Comparison of ENCODE assay signal across 28 cellular contexts in the genomic region with DNA sequence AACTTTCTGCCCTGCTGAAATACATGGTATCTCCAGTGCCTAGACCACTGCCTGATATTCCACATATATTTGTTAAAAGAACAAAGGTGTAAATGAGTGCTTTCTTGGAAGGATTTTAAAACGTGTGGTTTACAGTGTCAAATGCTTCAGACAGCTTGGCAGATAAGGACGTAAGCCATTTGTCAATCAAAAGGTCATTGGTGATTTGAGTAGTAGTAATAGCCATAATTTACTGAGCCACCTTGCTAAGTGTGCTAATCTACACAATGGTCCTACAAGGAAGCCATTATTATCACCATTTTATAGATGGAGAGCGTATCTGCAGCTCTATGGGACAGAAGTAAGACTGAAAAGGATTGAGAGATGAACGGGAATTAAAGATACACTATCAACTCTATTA.
"Had no signal": no experiment of that assay in that cellular context is flagged by ENCODE, and none has a peak within 500 bp of the region (broad histone marks: within the 10 kb centered on the region; RNA-seq: fewer than 3 reads in every experiment).

No MANE protein-coding gene starts in this region.

- H3K27me3 ChIP-seq: stomach, suprapubic skin, testis, thyroid gland, tibial artery, tibial nerve, transverse colon, upper lobe of left lung, upper lobe of right lung, uterus, vagina had no signal

- H3K36me3 ChIP-seq: stomach, suprapubic skin, thoracic aorta, thyroid gland, tibial artery, tibial nerve, transverse colon, upper lobe of left lung, upper lobe of right lung, uterus, vagina had no signal

- H3K4me1 ChIP-seq: suprapubic skin, testis, transverse colon, upper lobe of left lung, upper lobe of right lung, uterus, vagina had no signal

- H3K27ac Mint-ChIP-seq: stimulated activated effector memory CD8-positive, alpha-beta T cell treated with anti-CD3 and anti-CD28 coated beads, Interleukin-12 subunit alpha, Interleukin-12 subunit beta, amount 100 ng/mL, for 72 hours; stimulated activated memory B cell treated with anti-CD40 and anti-IgM and Interleukin-4, amounts not matched to agents 10 μg/mL and 1 μg/mL and 100 μg/mL, for 72 hours; stimulated activated naive B cell treated with anti-CD40 and anti-IgM and Interleukin-4, amounts not matched to agents 10 μg/mL and 1 μg/mL and 100 μg/mL, for 72 hours; stimulated activated naive CD8-positive, alpha-beta T cell treated with anti-CD3 and anti-CD28 coated beads, Interleukin-15, amount 100 ng/mL, for 72 hours; stimulated activated naive CD8-positive, alpha-beta T cell treated with anti-CD3 and anti-CD28 coated beads, Interleukin-15, Interleukin-2, amounts not matched to agents 100 ng/mL and 50 ng/mL, for 24 hours; type B pancreatic cell had no signal

- H3K4me1 Mint-ChIP-seq: stimulated activated effector memory CD8-positive, alpha-beta T cell treated with anti-CD3 and anti-CD28 coated beads, Interleukin-12 subunit alpha, Interleukin-12 subunit beta, amount 100 ng/mL, for 72 hours; stimulated activated memory B cell treated with anti-CD40 and anti-IgM and Interleukin-4, amounts not matched to agents 10 μg/mL and 1 μg/mL and 100 μg/mL, for 72 hours; stimulated activated naive B cell treated with anti-CD40 and anti-IgM and Interleukin-4, amounts not matched to agents 10 μg/mL and 1 μg/mL and 100 μg/mL, for 72 hours; stimulated activated naive CD8-positive, alpha-beta T cell treated with anti-CD3 and anti-CD28 coated beads, Interleukin-15, amount 100 ng/mL, for 72 hours had no signal

- H3K36me3 Mint-ChIP-seq: stimulated activated effector memory CD8-positive, alpha-beta T cell treated with anti-CD3 and anti-CD28 coated beads, Interleukin-12 subunit alpha, Interleukin-12 subunit beta, amount 100 ng/mL, for 72 hours; stimulated activated memory B cell treated with anti-CD40 and anti-IgM and Interleukin-4, amounts not matched to agents 10 μg/mL and 1 μg/mL and 100 μg/mL, for 72 hours; stimulated activated naive B cell treated with anti-CD40 and anti-IgM and Interleukin-4, amounts not matched to agents 10 μg/mL and 1 μg/mL and 100 μg/mL, for 72 hours; type B pancreatic cell had no signal

- H3K9me3 ChIP-seq: stomach, suprapubic skin, testis, thoracic aorta, thyroid gland, tibial artery, tibial nerve, transverse colon, upper lobe of left lung, upper lobe of right lung, uterus, vagina had no signal

- H3K4me3 ChIP-seq: stomach, suprapubic skin, testis, thoracic aorta, thyroid gland, tibial artery, tibial nerve, transverse colon, upper lobe of left lung, upper lobe of right lung, uterus, vagina had no signal

- H3K9me3 Mint-ChIP-seq: stimulated activated memory B cell treated with anti-CD40 and anti-IgM and Interleukin-4, amounts not matched to agents 10 μg/mL and 1 μg/mL and 100 μg/mL, for 72 hours; type B pancreatic cell had no signal

- H3K4me3 Mint-ChIP-seq: stimulated activated effector memory CD8-positive, alpha-beta T cell treated with anti-CD3 and anti-CD28 coated beads, Interleukin-12 subunit alpha, Interleukin-12 subunit beta, amount 100 ng/mL, for 72 hours; stimulated activated memory B cell treated with anti-CD40 and anti-IgM and Interleukin-4, amounts not matched to agents 10 μg/mL and 1 μg/mL and 100 μg/mL, for 72 hours; stimulated activated naive B cell treated with anti-CD40 and anti-IgM and Interleukin-4, amounts not matched to agents 10 μg/mL and 1 μg/mL and 100 μg/mL, for 72 hours; stimulated activated naive CD8-positive, alpha-beta T cell treated with anti-CD3 and anti-CD28 coated beads, Interleukin-15, amount 100 ng/mL, for 72 hours; stimulated activated naive CD8-positive, alpha-beta T cell treated with anti-CD3 and anti-CD28 coated beads, Interleukin-15, Interleukin-2, amounts not matched to agents 100 ng/mL and 50 ng/mL, for 24 hours had no signal

- H3K27me3 Mint-ChIP-seq: stimulated activated memory B cell treated with anti-CD40 and anti-IgM and Interleukin-4, amounts not matched to agents 10 μg/mL and 1 μg/mL and 100 μg/mL, for 72 hours; stimulated activated naive B cell treated with anti-CD40 and anti-IgM and Interleukin-4, amounts not matched to agents 10 μg/mL and 1 μg/mL and 100 μg/mL, for 72 hours; stimulated activated naive CD8-positive, alpha-beta T cell treated with anti-CD3 and anti-CD28 coated beads, Interleukin-15, Interleukin-2, amounts not matched to agents 100 ng/mL and 50 ng/mL, for 24 hours; type B pancreatic cell had no signal

- H3K27ac ChIP-seq: stomach, suprapubic skin, testis, thyroid gland, tibial nerve, transverse colon, upper lobe of left lung, upper lobe of right lung, uterus, vagina had no signal

- DNase-seq: stimulated activated CD4-positive, alpha-beta T cell treated with anti-CD3 and anti-CD28 coated beads, Interleukin-2, amount 100 ng/mL, for 48 hours; stimulated activated CD4-positive, alpha-beta T cell treated with anti-CD3 and anti-CD28 coated beads, Interleukin-4, amount 100 ng/mL, for 1 hour; stimulated activated CD4-positive, alpha-beta T cell treated with anti-CD3 and anti-CD28 coated beads, Interleukin-4, amount 100 ng/mL, for 24 hours; stimulated activated CD4-positive, alpha-beta T cell treated with anti-CD3 and anti-CD28 coated beads, Interleukin-4, amount 100 ng/mL, for 4 hours; stimulated activated CD8-positive, alpha-beta memory T cell treated with anti-CD3 and anti-CD28 coated beads, Interleukin-4, amount 100 ng/mL, for 48 hours; stimulated activated naive B cell treated with anti-CD40 and anti-IgM and Interleukin-4, amounts not matched to agents 10 μg/mL and 1 μg/mL and 100 μg/mL, for 72 hours; stimulated activated naive CD4-positive, alpha-beta T cell; stimulated activated naive CD4-positive, alpha-beta T cell treated with Interleukin-2 at 50 U/mL for 16 hours; stimulated activated naive CD8-positive, alpha-beta T cell treated with anti-CD3 and anti-CD28 coated beads, Interleukin-15, amount 100 ng/mL, for 72 hours; stimulated activated naive CD8-positive, alpha-beta T cell treated with anti-CD3 and anti-CD28 coated beads, Interleukin-15, Interleukin-2, amounts not matched to agents 100 U/mL and 50 U/mL, for 24 hours; stomach; substantia nigra; testis; thyroid gland; tibial artery; transverse colon; trophoblast cell; upper lobe of left lung; upper lobe of right lung; uterus had no signal
